8 cellular contexts compared by ENCODE assay signal in genomic region chr9:129383415-129384088, GRCh38.
DNase-seq lines count a peak whose midpoint lies in the region.

No MANE protein-coding gene starts in this region.

- H4K8ac ChIP-seq in mesendoderm (ENCODE audit: low read depth, low read length) = no peak overlapping the region

- H3K79me1 ChIP-seq in mesendoderm (ENCODE audit: low read length) = no peaks in the 10 kb centered on the region

- no peak overlapping the region for H2BK15ac ChIP-seq in mesendoderm (replicated peaks; ENCODE audit: low read depth)

- peak overlapping the region; percentile 92 for H3K56ac ChIP-seq in mesendoderm (ENCODE audit: low read length)

- DNase-seq in DMS53 treated with DMSO at 0.1 percent for 48 hours (lab: John Stamatoyannopoulos, UW; ENCODE audit: unreplicated experiment) (peak; percentile 47), HCEC 1CT (peak; percentile 17), NCI-H2171 (lab: John Stamatoyannopoulos, UW) (peak; percentile 73), mesendoderm (peak; percentile 68), NCI-H446 treated with DMSO at 0.1 percent for 48 hours (lab: John Stamatoyannopoulos, UW) (no peak)
- peak; percentile 35 to 37 for DNase-seq in activated CD8-positive, alpha-beta memory T cell treated with anti-CD3 and anti-CD28 coated beads for 4 hours (ENCODE audit: low read depth in 2 of 2)
- DNase-seq in effector memory CD4-positive, alpha-beta T cell = peak; percentile 41 to 51 (median 50)
- DNase-seq in stimulated activated CD8-positive, alpha-beta memory T cell treated with anti-CD3 and anti-CD28 coated beads, Interleukin-12 subunit alpha, Interleukin-12 subunit beta, amount 100 ng/mL, for 1 hour (ENCODE audit: low read depth) = peak; percentile 50

- H3K4me1 ChIP-seq in effector memory CD4-positive, alpha-beta T cell (ENCODE audit: control insufficient read depth, insufficient read depth, low read length, poor library complexity, severe bottlenecking) = peaks cover 6% of the 10 kb centered on the region
- H3K4me1 ChIP-seq in mesendoderm (ENCODE audit: control insufficient read depth, low read depth, low read length) = no peaks in the 10 kb centered on the region

- H3K4me2 ChIP-seq in mesendoderm (ENCODE audit: low read length) = peak overlapping the region; percentile 78

- H2BK5ac ChIP-seq in mesendoderm (ENCODE audit: low read length) = no peak overlapping the region

- peak overlapping the region; percentile 80 for H3K9ac ChIP-seq in mesendoderm (ENCODE audit: low read length)

- peak overlapping the region; percentile 79 for H3K4me3 ChIP-seq in effector memory CD4-positive, alpha-beta T cell (ENCODE audit: insufficient read depth, low read depth, low read length, poor library complexity, severe bottlenecking)
- H3K4me3 ChIP-seq in mesendoderm (ENCODE audit: low read length) = peak overlapping the region; percentile 50

- peak overlapping the region; percentile 70 for H3K27ac ChIP-seq in effector memory CD4-positive, alpha-beta T cell (ENCODE audit: insufficient read depth, low read length, poor library complexity, severe bottlenecking)
- H3K27ac ChIP-seq in mesendoderm (ENCODE audit: low read depth, low read length) = no peak overlapping the region

- no peaks in the 10 kb centered on the region for H3K9me3 ChIP-seq in effector memory CD4-positive, alpha-beta T cell (ENCODE audit: control insufficient read depth, low read length)

- no CpG with 5 or more reads among the region's 72 CpGs for WGBS in mesendoderm (ENCODE audit: extremely low coverage, insufficient coverage, low lambda C conversion rate)

- H4K5ac ChIP-seq in mesendoderm (ENCODE audit: low read length) = no peak overlapping the region

- peak overlapping the region; percentile 77 for H3K18ac ChIP-seq in mesendoderm (ENCODE audit: low read length)

- no peaks in the 10 kb centered on the region for H3K36me3 ChIP-seq in effector memory CD4-positive, alpha-beta T cell (ENCODE audit: control insufficient read depth, insufficient read depth, low read length)
- no peaks in the 10 kb centered on the region for H3K36me3 ChIP-seq in mesendoderm (ENCODE audit: control insufficient read depth, insufficient read depth, low read length)

- no peak overlapping the region for H2BK120ac ChIP-seq in mesendoderm (ENCODE audit: low read depth, low read length)

- H3K4ac ChIP-seq in mesendoderm (ENCODE audit: low read depth, low read length) = peak overlapping the region; percentile 89

- H2AK5ac ChIP-seq in mesendoderm (ENCODE audit: low read length) = no peak overlapping the region

- H3K23ac ChIP-seq in mesendoderm (ENCODE audit: low read length) = peak overlapping the region; percentile 76

- no peaks in the 10 kb centered on the region for H3K27me3 ChIP-seq in effector memory CD4-positive, alpha-beta T cell (replicated peaks; ENCODE audit: control insufficient read depth, insufficient read depth, low read length, poor library complexity, severe bottlenecking)
- H3K27me3 ChIP-seq in mesendoderm (ENCODE audit: insufficient read depth, low read length, poor library complexity) = no peaks in the 10 kb centered on the region

- no peaks in the 10 kb centered on the region for H3K79me2 ChIP-seq in mesendoderm (ENCODE audit: control insufficient read depth, insufficient read depth, low read length)
